In genomic region chr2:44121899-44122298, GRCh38 we compare ENCODE assay signal across 21 cellular contexts. TPM values are rescaled to one million over a fixed set of nuclear protein-coding genes. Genes with fewer than 3 reads are reported as not detected.
A peak's percentile ranks its signal among the peaks of the same experiment; 100 is the strongest.
DNase-seq lines count a peak whose midpoint lies in the region; ATAC-seq, FAIRE-seq and TF ChIP-seq lines count a peak whose summit lies in the region.
"Had no signal": no experiment of that assay in that cellular context is flagged by ENCODE, and none has a peak within 500 bp of the region (broad histone marks: within the 10 kb centered on the region; RNA-seq: fewer than 3 reads in every experiment).

No MANE protein-coding gene starts in this region.

- ATAC-seq in stimulated activated effector memory CD8-positive, alpha-beta T cell treated with anti-CD3 and anti-CD28 coated beads, Interleukin-12 subunit alpha, Interleukin-12 subunit beta, amount 100 ng/mL, for 72 hours = peak; percentile 41
- ATAC-seq: A549, K562, SK-N-SH treated with all-trans-retinoic acid at 6 μM for 48 hours had no signal

- H3K79me2 ChIP-seq in H1 (ENCODE audit: control insufficient read depth in 1 of 2, insufficient read depth in 2 of 2, low read length in 2 of 2) = no peaks in the 10 kb centered on the region

- no peak for TF ChIP-seq RAD21 in H1 (IDR thresholded peaks at IDR 0.05 in 1 of 2, conservative IDR thresholded peaks at IDR 0.05 in 1 of 2; ENCODE audit: low read depth in 2 of 2, low read length in 2 of 2)

- H3K23me2 ChIP-seq in H1 (ENCODE audit: low read depth, low read length) = no peaks in the 10 kb centered on the region; the same call in 1 of the 2 replicates

- H4K20me1 ChIP-seq in BLaER1 (no peaks in the 10 kb centered on the region), H1 (replicated peaks in 1 of 2; ENCODE audit: control insufficient read depth in 1 of 2, insufficient read depth in 2 of 2, low read length in 2 of 2) (no peaks in the 10 kb centered on the region)

- H2BK5ac ChIP-seq in H1 (ENCODE audit: low read depth, low read length) = no peak overlapping the region

- intact Hi-C loops in CD14-positive monocyte (cut with micrococcal nuclease) = loop anchor here in 1 of 2 donors (5.0 kb wide), 1 partner anchor 45 kb away; the partner anchor contains the start of gene PPM1B
- intact Hi-C loops in cardiac septum (cut with DNase I) = no loop called here

- no peak overlapping the region for H3K56ac ChIP-seq in H1 (replicated peaks; ENCODE audit: insufficient read length, low read depth, low read length)

- CTCF ChIA-PET in H1 (lab: Charles Lee; ENCODE audit: partially characterized antibody) = no interaction called here

- no peak overlapping the region for H2BK15ac ChIP-seq in H1 (ENCODE audit: low read length)

- H3K9me3 ChIP-seq in BLaER1 = peaks cover 8% of the 10 kb centered on the region; the same call in 1 of the 2 replicates
- H3K9me3 ChIP-seq in H1 (ENCODE audit: insufficient read depth in 2 of 2, low read depth in 1 of 2, low read length in 1 of 2) = no peaks in the 10 kb centered on the region
- H3K9me3 ChIP-seq: A549 had no signal

- no peak overlapping the region for H4K8ac ChIP-seq in H1 (ENCODE audit: extremely low read depth, insufficient read depth, low read length)

- H2AFZ ChIP-seq in H1 (ENCODE audit: low read length) = no peak overlapping the region

- TF ChIP-seq CTCF in CD14-positive monocyte (IDR thresholded peaks at IDR 0.05) (no peak), H1 (IDR thresholded peaks at IDR 0.05; ENCODE audit: control extremely low read depth in 1 of 3, insufficient read depth in 1 of 3, low read depth in 1 of 3, low read length in 3 of 3) (no peak)

- peaks cover 0 to 4% (median 0%) of the 10 kb centered on the region in 3 donors for H3K27me3 Mint-ChIP-seq in CD14-positive monocyte (ENCODE audit: low read depth in 3 of 3)

- H3K14ac ChIP-seq in H1 (ENCODE audit: insufficient read length) = no peak overlapping the region

- H3K4me1 ChIP-seq in BLaER1 (peaks cover 68% of the 10 kb centered on the region), H1 (replicated peaks in 1 of 4; ENCODE audit: control insufficient read depth in 3 of 4, insufficient read depth in 4 of 4, low read length in 3 of 4) (peaks cover 0 to 6% (median 0%) of the 10 kb centered on the region in 4 experiments; a peak in 1 of 7 replicates)

- TF ChIP-seq POLR2A in H1 (IDR thresholded peaks at IDR 0.05; ENCODE audit: control extremely low read depth in 1 of 2, low read depth in 2 of 2, low read length in 2 of 2) = no peak

- no peak overlapping the region for H3K18ac ChIP-seq in H1 (ENCODE audit: extremely low read depth, low read length)

- peaks cover 25% of the 10 kb centered on the region for H3K4me1 Mint-ChIP-seq in CD14-positive monocyte
- H3K4me1 Mint-ChIP-seq in stimulated activated effector memory CD8-positive, alpha-beta T cell treated with anti-CD3 and anti-CD28 coated beads, Interleukin-12 subunit alpha, Interleukin-12 subunit beta, amount 100 ng/mL, for 72 hours = peaks cover 24% of the 10 kb centered on the region

- H3K79me1 ChIP-seq in H1 (ENCODE audit: low read depth, low read length) = no peaks in the 10 kb centered on the region

- H3K36me3 Mint-ChIP-seq in CD14-positive monocyte = no peaks in the 10 kb centered on the region
- peaks cover 6% of the 10 kb centered on the region for H3K36me3 Mint-ChIP-seq in stimulated activated effector memory CD8-positive, alpha-beta T cell treated with anti-CD3 and anti-CD28 coated beads, Interleukin-12 subunit alpha, Interleukin-12 subunit beta, amount 100 ng/mL, for 72 hours

- TF ChIP-seq EP300 in H1 (IDR thresholded peaks at IDR 0.05; ENCODE audit: borderline replicate concordance in 1 of 2, low read depth in 2 of 2, low read length in 2 of 2) = no peak

- H3K4me3 Mint-ChIP-seq in CD14-positive monocyte = no peak overlapping the region
- no peak overlapping the region for H3K4me3 Mint-ChIP-seq in stimulated activated effector memory CD8-positive, alpha-beta T cell treated with anti-CD3 and anti-CD28 coated beads, Interleukin-12 subunit alpha, Interleukin-12 subunit beta, amount 100 ng/mL, for 72 hours

- H3K9me3 Mint-ChIP-seq in CD14-positive monocyte = no peaks in the 10 kb centered on the region
- H3K9me3 Mint-ChIP-seq in stimulated activated effector memory CD8-positive, alpha-beta T cell treated with anti-CD3 and anti-CD28 coated beads, Interleukin-12 subunit alpha, Interleukin-12 subunit beta, amount 100 ng/mL, for 72 hours = no peaks in the 10 kb centered on the region

- WGBS in H1 (ENCODE audit: extremely low coverage in 1 of 2, insufficient coverage in 1 of 2, insufficient read length in 1 of 2, insufficient replicate concordance in 2 of 2, low coverage in 1 of 2, low lambda C conversion rate in 2 of 2, missing lambda C conversion rate in 1 of 2), 2 experiments = 81% methylated on average over 3 of the region's 3 CpGs; no CpG with 5 or more reads in 1 of the 2 experiments

- 0 out of 2 replicates have a peak overlapping the region, but pooled peaks have one; percentile 11 for H3K27ac ChIP-seq in BLaER1
- no peak overlapping the region for H3K27ac ChIP-seq in H1 (ENCODE audit: low read depth, low read length)
- H3K27ac ChIP-seq: A549 had no signal

- H3K9ac ChIP-seq in BLaER1 (no peak overlapping the region), H1 (replicated peaks in 1 of 4; ENCODE audit: extremely low read depth in 1 of 4, low read depth in 3 of 4, low read length in 3 of 4) (no peak overlapping the region)

- H2BK20ac ChIP-seq in H1 (ENCODE audit: low read length) = no peak overlapping the region

- H4K91ac ChIP-seq in H1 (replicated peaks; ENCODE audit: insufficient read length, low read length) = no peak overlapping the region

- no peak overlapping the region for H3K4ac ChIP-seq in H1 (replicated peaks; ENCODE audit: insufficient read length, low read depth, low read length)

- 0 out of 2 replicates have a peak overlapping the region, but pooled peaks have one; percentile 51 for H2BK12ac ChIP-seq in H1 (ENCODE audit: low read depth, low read length)

- peak overlapping the region; percentile 66 for H3K4me2 ChIP-seq in BLaER1
- H3K4me2 ChIP-seq in H1 (ENCODE audit: insufficient read depth in 1 of 2, low read depth in 2 of 2, low read length in 2 of 2) = no peak overlapping the region
- H3K4me2 ChIP-seq: A549 had no signal

- no peak for DNase-seq in CD14-positive monocyte (ENCODE audit: low spot score)
- DNase-seq in H1 (ENCODE audit: low read depth in 1 of 2, low spot score in 2 of 2) = no peak
- DNase-seq in stimulated activated effector memory CD8-positive, alpha-beta T cell treated with anti-CD3 and anti-CD28 coated beads, Interleukin-12 subunit alpha, Interleukin-12 subunit beta, amount 100 ng/mL, for 72 hours (ENCODE audit: low spot score in 2 of 2) = no peak
- no peak for DNase-seq in stimulated activated CD4-positive, alpha-beta T cell treated with anti-CD3 and anti-CD28 coated beads, Interleukin-4, amount 100 ng/mL, for 1 hour
- DNase-seq in cardiac septum (ENCODE audit: low spot score) = no peak
- DNase-seq in activated CD4-positive, alpha-beta T cell treated with anti-CD3 and anti-CD28 coated beads, Interleukin-2, amount 50 U/mL, for 4 hours = no peak
- DNase-seq: AML-193, Calu3, DND-41, MV-4-11, NCI-H1105, NCI-H1436 treated with DMSO at 0.1 percent for 48 hours, NCI-H1930, NCI-H2107, NCI-H524 treated with DMSO at 0.1 percent for 48 hours, NCI-H774 had no signal

- H4K5ac ChIP-seq in H1 (ENCODE audit: insufficient read length, low read depth, low read length) = no peak overlapping the region

- no peak overlapping the region for H2AK5ac ChIP-seq in H1 (ENCODE audit: low read depth, low read length)

- peak overlapping the region; percentile 1 to 89 (median 53) for H3K27ac Mint-ChIP-seq in CD14-positive monocyte
- no peak overlapping the region for H3K27ac Mint-ChIP-seq in stimulated activated effector memory CD8-positive, alpha-beta T cell treated with anti-CD3 and anti-CD28 coated beads, Interleukin-12 subunit alpha, Interleukin-12 subunit beta, amount 100 ng/mL, for 72 hours

- no peak overlapping the region for H3K4me3 ChIP-seq in BLaER1
- no peak overlapping the region for H3K4me3 ChIP-seq in H1 (ENCODE audit: extremely low read depth in 1 of 4, insufficient read depth in 2 of 4, low read depth in 3 of 4, low read length in 4 of 4)
- H3K4me3 ChIP-seq: A549, K562 had no signal

- no peak overlapping the region for H3K23ac ChIP-seq in H1 (ENCODE audit: insufficient read length)

- no peak overlapping the region for H2BK120ac ChIP-seq in H1 (replicated peaks; ENCODE audit: low read depth, low read length)

- H3K27me3 ChIP-seq in BLaER1 = no peaks in the 10 kb centered on the region
- H3K27me3 ChIP-seq in H1 (replicated peaks in 1 of 4; ENCODE audit: control insufficient read depth in 3 of 4, extremely low read depth in 1 of 4, insufficient read depth in 3 of 4, low read length in 3 of 4) = no peaks in the 10 kb centered on the region

- no peak for FAIRE-seq in H1 (lab: Jason Lieb, UNC)
- FAIRE-seq: A549, GM12892, K562 had no signal

- no peaks in the 10 kb centered on the region; the same call in 1 of the 2 replicates for H3K36me3 ChIP-seq in BLaER1
- H3K36me3 ChIP-seq in H1 (ENCODE audit: control insufficient read depth in 2 of 4, insufficient read depth in 4 of 4, low read length in 3 of 4) = no peaks in the 10 kb centered on the region

- POLR2A ChIA-PET in H1 (lab: Charles Lee; ENCODE audit: partially characterized antibody) = interaction anchor here (0.6 to 1.2 kb wide), 4 partner anchors 9 to 67 kb away, joined by 3 read pairs; no protein-coding TSS in a partner anchor

RNA-seq across cellular contexts. Expression of gene PPM1B, which starts 46.8 kb away (rescaled TPM):
- polyA plus RNA-seq in CD14-positive monocyte (10 to 100 TPM; 24.9 to 34.6 TPM), H1 (2011; rRNA removed) (33.3 and 43.6 TPM in 2 replicates)
- 126 TPM in 2 replicates for total RNA-seq in H1 (2021; fragmentation: NEBNext Ultra II Directional; extraction: Animal tissue kit (Norgen Biotek cat#: 25700))
- 73.1 TPM for polyA plus RNA-seq in H1 (2011; cell fraction: cytosol; rRNA removed)
- polyA plus RNA-seq in H1 (2011; cell fraction: nucleus; rRNA removed) = 18.1 TPM
- polyA plus RNA-seq in H1 (2012, experiment 1 of 2) = 111 to 178 TPM (median 130 TPM) in 4 replicates
- polyA plus RNA-seq in H1 (2012, experiment 2 of 2) = 10.8 TPM
- polyA plus RNA-seq in H1 (2013, experiment 1 of 2) = 81.3 TPM
- polyA plus RNA-seq in H1 (2013, experiment 2 of 2) = 79.6 TPM
- polyA minus RNA-seq in H1 (2011; rRNA and poly(A)+ RNA removed) = 134 and 140 TPM in 2 replicates
- 99.5 TPM for polyA minus RNA-seq in H1 (2011; cell fraction: cytosol; rRNA and poly(A)+ RNA removed)
- polyA minus RNA-seq in H1 (2011; cell fraction: nucleus; rRNA and poly(A)+ RNA removed) = 116 TPM
- total RNA-seq in cardiac septum = 68.4 TPM
